Comparison of ENCODE assay signal across 26 cellular contexts in the genomic region with DNA sequence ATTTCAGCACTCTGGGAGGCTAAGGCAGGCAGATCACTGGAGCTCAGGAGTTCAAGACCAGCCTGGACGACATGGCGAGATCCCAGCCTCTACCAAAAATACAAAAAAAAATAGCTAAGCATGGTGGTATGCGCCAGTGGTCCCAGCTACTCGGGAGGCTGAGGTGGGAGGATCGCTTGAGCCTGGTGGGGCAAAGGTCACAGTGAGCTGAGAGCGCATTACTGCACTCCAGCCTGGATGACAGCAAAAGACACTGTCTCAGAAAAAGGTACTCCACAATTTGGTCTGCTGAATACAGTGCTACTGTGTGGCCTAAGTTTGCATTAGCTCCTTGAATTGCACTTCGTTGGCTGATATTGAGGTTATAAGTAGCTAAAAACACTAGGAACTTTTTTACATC.
"Had no signal": no experiment of that assay in that cellular context is flagged by ENCODE, and none has a peak within 500 bp of the region (broad histone marks: within the 10 kb centered on the region; RNA-seq: fewer than 3 reads in every experiment).

No MANE protein-coding gene starts in this region.

- H3K4me1 ChIP-seq: colonic mucosa, lower lobe of right lung, neural progenitor cell, spleen, testis had no signal

- H3K4me2 ChIP-seq: neural progenitor cell had no signal

- H3K4me3 ChIP-seq: colonic mucosa, lower lobe of right lung, mucosa of descending colon, neural progenitor cell, ovary, psoas muscle, skin epidermis, spleen, testis, tibial artery, upper lobe of left lung had no signal

- H3K36me3 Mint-ChIP-seq: stimulated activated memory B cell treated with anti-CD40 and anti-IgM and Interleukin-4, amounts not matched to agents 10 μg/mL and 1 μg/mL and 100 μg/mL, for 72 hours had no signal

- ATAC-seq: left ventricle myocardium superior; lower lobe of right lung; mucosa of descending colon; psoas muscle; right cardiac atrium; stimulated activated memory B cell treated with anti-CD40 and anti-IgM and Interleukin-4, amounts not matched to agents 10 μg/mL and 1 μg/mL and 100 μg/mL, for 72 hours; stimulated activated naive CD8-positive, alpha-beta T cell treated with anti-CD3 and anti-CD28 coated beads, Interleukin-15, Interleukin-2, amounts not matched to agents 100 U/mL and 50 U/mL, for 24 hours had no signal

- H3K9me3 Mint-ChIP-seq: dendritic cell treated with granulocyte-macrophage colony-stimulating factor and Interleukin-4, amounts not matched to agents 40 ng/mL and 50 ng/mL, for 4 days; naive B cell; nephron; neural progenitor cell; stimulated activated memory B cell treated with anti-CD40 and anti-IgM and Interleukin-4, amounts not matched to agents 10 μg/mL and 1 μg/mL and 100 μg/mL, for 72 hours had no signal

- FAIRE-seq: frontal cortex, keratinocyte, urothelium cell line had no signal

- H3K4me3 Mint-ChIP-seq: dendritic cell treated with granulocyte-macrophage colony-stimulating factor and Interleukin-4, amounts not matched to agents 40 ng/mL and 50 ng/mL, for 4 days; naive B cell; nephron; neural progenitor cell; stimulated activated memory B cell treated with anti-CD40 and anti-IgM and Interleukin-4, amounts not matched to agents 10 μg/mL and 1 μg/mL and 100 μg/mL, for 72 hours had no signal

- H3K27ac Mint-ChIP-seq: dendritic cell treated with granulocyte-macrophage colony-stimulating factor and Interleukin-4, amounts not matched to agents 40 ng/mL and 50 ng/mL, for 4 days; nephron; neural progenitor cell; stimulated activated memory B cell treated with anti-CD40 and anti-IgM and Interleukin-4, amounts not matched to agents 10 μg/mL and 1 μg/mL and 100 μg/mL, for 72 hours had no signal

- H3K27ac ChIP-seq: colonic mucosa, lower lobe of right lung, neural progenitor cell, ovary, psoas muscle, skin epidermis, spleen, testis, upper lobe of left lung had no signal

- H3K4me1 Mint-ChIP-seq: naive B cell; nephron; neural progenitor cell; stimulated activated memory B cell treated with anti-CD40 and anti-IgM and Interleukin-4, amounts not matched to agents 10 μg/mL and 1 μg/mL and 100 μg/mL, for 72 hours had no signal

- H2AFZ ChIP-seq: neural progenitor cell had no signal

- H3K27me3 ChIP-seq: colonic mucosa, neural progenitor cell, ovary, spleen, testis, tibial artery, upper lobe of left lung had no signal

- H3K9me3 ChIP-seq: colonic mucosa, lower lobe of right lung, mucosa of descending colon, ovary, psoas muscle, spleen, testis, tibial artery, upper lobe of left lung had no signal

- H3K36me3 ChIP-seq: colonic mucosa, neural progenitor cell, ovary had no signal

- DNase-seq: colonic mucosa; effector CD8-positive, alpha-beta T cell; hypothalamus; left ventricle myocardium superior; lower lobe of right lung; mucosa of descending colon; naive B cell; ovary; posterior cingulate gyrus; psoas muscle; right cardiac atrium; spleen; stimulated activated CD4-positive, alpha-beta T cell treated with anti-CD3 and anti-CD28 coated beads, Interleukin-4, amount 100 ng/mL, for 4 hours; stimulated activated naive CD8-positive, alpha-beta T cell treated with anti-CD3 and anti-CD28 coated beads, Interleukin-15, Interleukin-2, amounts not matched to agents 100 U/mL and 50 U/mL, for 24 hours; substantia nigra; testis; tibial artery; upper lobe of left lung had no signal

- H3K27me3 Mint-ChIP-seq: dendritic cell treated with granulocyte-macrophage colony-stimulating factor and Interleukin-4, amounts not matched to agents 40 ng/mL and 50 ng/mL, for 4 days; naive B cell; stimulated activated memory B cell treated with anti-CD40 and anti-IgM and Interleukin-4, amounts not matched to agents 10 μg/mL and 1 μg/mL and 100 μg/mL, for 72 hours had no signal
